ENCODE assay signal across 8 cellular contexts in genomic region chr19:17555929-17556813, GRCh38. TPM values are rescaled to one million over a fixed set of nuclear protein-coding genes. Genes with fewer than 3 reads are reported as not detected.
A peak's percentile ranks its signal among the peaks of the same experiment; 100 is the strongest.
DNase-seq lines count a peak whose midpoint lies in the region; ATAC-seq, FAIRE-seq and TF ChIP-seq lines count a peak whose summit lies in the region.

No MANE protein-coding gene starts in this region.

- RAD21 ChIA-PET in GM12878 (lab: Charles Lee; ENCODE audit: unreplicated experiment): interaction anchor here (0.9 to 1.0 kb wide), 3 partner anchors 45 to 66 kb away, joined by 3 to 6 read pairs (median 6); partner anchors contain the start of gene PGLS

- H3K27ac ChIP-seq in BLaER1 (peak overlapping the region; percentile 94), GM12878 (ENCODE audit: control insufficient read depth, insufficient read depth) (peak overlapping the region; percentile 86), sigmoid colon (peak overlapping the region; percentile 80 to 87 (median 82))

- in situ Hi-C loops in GM12878 (cut with MboI): no loop called here

- peak overlapping the region; percentile 87 for H3K4me2 ChIP-seq in BLaER1
- H3K4me2 ChIP-seq in GM12878 (ENCODE audit: control insufficient read depth, insufficient read depth): peak overlapping the region; percentile 61

- H3K9me3 ChIP-seq in BLaER1: no peaks in the 10 kb centered on the region
- H3K9me3 ChIP-seq in GM12878 (replicated peaks; ENCODE audit: control insufficient read depth, insufficient read depth, low read length): no peaks in the 10 kb centered on the region
- H3K9me3 ChIP-seq in iPS-18c (ENCODE audit: control insufficient read depth, insufficient read depth, low read length): no peaks in the 10 kb centered on the region
- H3K9me3 ChIP-seq in sigmoid colon: no peaks in the 10 kb centered on the region

- intact Hi-C loops in GM12878 (cut with micrococcal nuclease; ENCODE audit: unreplicated experiment) (loop anchor here (2.0 to 5.0 kb wide), 2 partner anchors 17 to 44 kb away; partner anchors contain the start of gene PGLS), sigmoid colon (cut with DNase I) (loop anchor here (1.0 to 2.0 kb wide), 2 partner anchors 43 to 86 kb away; partner anchors contain the start of gene SLC27A1)

- no TSS peak for BruUV-seq in GM12878 (replicated peaks; lab: Mats Ljungman, UMichigan)

- H3K79me2 ChIP-seq in GM12878 (ENCODE audit: control insufficient read depth, insufficient read depth, low read length): peaks cover 16% of the 10 kb centered on the region

- H3K4me1 ChIP-seq in BLaER1 (peaks cover 81% of the 10 kb centered on the region), GM12878 (ENCODE audit: control insufficient read depth, insufficient read depth, low read length) (0 out of 2 replicates have a peak, but pooled peaks cover 4% of the 10 kb centered on the region), sigmoid colon (peaks cover 0 to 24% (median 16%) of the 10 kb centered on the region in 4 donors)

- POLR2A ChIA-PET in GM12878 (lab: Charles Lee): interaction anchor here (0.5 to 2.0 kb wide), 4 partner anchors 18 to 45 kb away, joined by 3 to 5 read pairs (median 4); partner anchors contain the start of gene PGLS

- peak; percentile 75 for TF ChIP-seq POLR2A in GM12878 (IDR thresholded peaks at IDR 0.05; ENCODE audit: low read depth, low read length)
- TF ChIP-seq POLR2A in sigmoid colon (IDR thresholded peaks at IDR 0.05): peak in 1 of 2 donors; percentile 40

- DNase-seq in GM12878 (ENCODE audit: low read depth, low spot score) (no peak), sigmoid colon (peak; percentile 85), NCI-H446 treated with DMSO at 0.1 percent for 48 hours (lab: John Stamatoyannopoulos, UW) (no peak)

- peaks cover 48% of the 10 kb centered on the region for H3K36me3 ChIP-seq in BLaER1
- peaks cover 6 to 7% of the 10 kb centered on the region in 2 experiments; a peak in 3 of 4 replicates for H3K36me3 ChIP-seq in GM12878 (ENCODE audit: control insufficient read depth in 2 of 2, insufficient read depth in 2 of 2, low read length in 1 of 2)
- peaks cover 8 to 33% (median 18%) of the 10 kb centered on the region in 4 donors for H3K36me3 ChIP-seq in sigmoid colon

- H2AFZ ChIP-seq in GM12878 (ENCODE audit: control insufficient read depth, low read depth, low read length): peak overlapping the region; percentile 88

- FAIRE-seq in GM12878 (lab: Jason Lieb, UNC): no peak

- SMC1A ChIA-PET in GM12878 (lab: Charles Lee; ENCODE audit: uncharacterized antibody, unreplicated experiment): interaction anchor here (0.6 to 1.8 kb wide), 8 partner anchors 14 to 80 kb away, joined by 3 to 6 read pairs (median 3); partner anchors contain the start of gene PGLS

- H3K9ac ChIP-seq in BLaER1 (peak overlapping the region; percentile 95), GM12878 (ENCODE audit: control insufficient read depth, insufficient read depth, low read length) (peak overlapping the region; percentile 92)

- CTCF ChIA-PET in GM12878 (lab: Yijun Ruan, JAX): interaction anchor here (0.7 to 3.5 kb wide), 7 partner anchors 17 to 67 kb away, joined by 3 to 21 read pairs (median 4); partner anchors contain the start of gene PGLS

- H3K4me3 ChIP-seq in BLaER1: peak overlapping the region; percentile 92
- peak overlapping the region; percentile 88 for H3K4me3 ChIP-seq in GM12878
- H3K4me3 ChIP-seq in iPS-18c (ENCODE audit: insufficient read depth, low read depth, low read length): peak overlapping the region; percentile 81
- peak overlapping the region; percentile 76 to 91 (median 86) for H3K4me3 ChIP-seq in sigmoid colon

- TF ChIP-seq RAD21 in GM12878 (IDR thresholded peaks at IDR 0.05; ENCODE audit: insufficient read depth, low read depth, low read length): no peak

- TF ChIP-seq EP300 in GM12878 (IDR thresholded peaks at IDR 0.05; ENCODE audit: borderline replicate concordance in 1 of 2, control insufficient read depth in 1 of 2, low read depth in 2 of 2, low read length in 2 of 2) (no peak), sigmoid colon (IDR thresholded peaks at IDR 0.05) (no peak)

- no peaks in the 10 kb centered on the region for H3K27me3 ChIP-seq in BLaER1
- H3K27me3 ChIP-seq in GM12878 (replicated peaks in 1 of 2; ENCODE audit: control insufficient read depth in 2 of 2, insufficient read depth in 2 of 2, low read length in 1 of 2): no peaks in the 10 kb centered on the region
- no peaks in the 10 kb centered on the region for H3K27me3 ChIP-seq in sigmoid colon

- peaks cover 36% of the 10 kb centered on the region for H4K20me1 ChIP-seq in BLaER1
- no peaks in the 10 kb centered on the region for H4K20me1 ChIP-seq in GM12878 (ENCODE audit: control insufficient read depth, insufficient read depth)

- no peak for TF ChIP-seq CTCF in GM12878 (IDR thresholded peaks at IDR 0.05 in 2 of 3, conservative IDR thresholded peaks at IDR 0.05 in 1 of 3; ENCODE audit: control insufficient read depth in 2 of 3, extremely low read depth in 1 of 3, insufficient read depth in 1 of 3, low read depth in 3 of 3, low read length in 3 of 3)
- no peak for TF ChIP-seq CTCF in sigmoid colon (IDR thresholded peaks at IDR 0.05)

- 6% methylated on average over 34 of the region's 46 CpGs for WGBS in GM12878 (ENCODE audit: insufficient coverage, insufficient replicate concordance, low lambda C conversion rate, missing lambda C conversion rate)
- 5 to 8% methylated on average over 46 of the region's 46 CpGs for WGBS in sigmoid colon, 2 donors

- ATAC-seq in GM18868 (IDR thresholded peaks at IDR 0.05; ENCODE audit: unreplicated experiment) (peak; percentile 33), HG03103 (IDR thresholded peaks at IDR 0.05; ENCODE audit: low read depth, unreplicated experiment) (peak; percentile 16), GM12878 (peak; percentile 70)

TF ChIP-seq in PFSK-1, 5 proteins besides CTCF, POLR2A, EP300 and RAD21 (continues in another document):
- TF ChIP-seq SIN3A (IDR thresholded peaks at IDR 0.05; ENCODE audit: borderline replicate concordance, insufficient read depth, low read length) (0 out of 2 replicates have a peak, but pooled peaks have one; percentile 16), TAF1 (IDR thresholded peaks at IDR 0.05; ENCODE audit: borderline replicate concordance, insufficient read depth, low read length) (no peak)

TF ChIP-seq in GM12878, 131 proteins besides CTCF, POLR2A, EP300 and RAD21 (continues in another document):
- TF ChIP-seq ZNF622 (IDR thresholded peaks at IDR 0.05) (no peak), TARDBP (IDR thresholded peaks at IDR 0.05; ENCODE audit: borderline replicate concordance) (no peak), KDM1A (IDR thresholded peaks at IDR 0.05; ENCODE audit: borderline replicate concordance) (no peak), MAX (IDR thresholded peaks at IDR 0.05; ENCODE audit: low read depth, low read length) (no peak)

RNA-seq across cellular contexts. Expression of gene COLGALT1, which starts 0.7 kb away (rescaled TPM):
- 143 TPM for polyA plus RNA-seq in PFSK-1 (2012; ENCODE audit: insufficient read length, low read depth)
- total RNA-seq in GM12878 (2013; cell fraction: nucleolus; rRNA removed): 46.9 and 53.4 TPM in 2 replicates
- total RNA-seq in GM12878 (2014; rRNA removed) (24.4 and 30.4 TPM in 2 replicates), GM12878 (2014; rRNA removed; fragmentation: Illumina TruSeq; extraction: Trizol) (16.4 and 17.0 TPM in 2 replicates), GM12878 (2021) (40.5 and 44.7 TPM in 2 replicates), sigmoid colon (10 to 100 TPM; 49.6 to 62.3 (median 53.5) TPM)
- 14.5 TPM for polyA plus RNA-seq in GM12878 (2011; ENCODE audit: low read depth)
- polyA plus RNA-seq in GM12878 (2011; rRNA removed) (40.4 and 78.8 TPM in 2 replicates), GM12878 (2014; fragmentation: Illumina TruSeq; extraction: Trizol) (31.4 and 35.7 TPM in 2 replicates), GM12878 (2014; fragmentation: Nextera tagmentation; extraction: Ambion mirVana) (1 to 10 TPM; 1.2 to 3.5 TPM), GM12878 (2014; rRNA removed) (41.8 and 44.3 TPM in 2 replicates), GM12878 (2016; fragmentation: Nextera tagmentation; extraction: Ambion mirVana) (10 to 100 TPM; 22.3 to 29.2 TPM), sigmoid colon (10 to 100 TPM in 2 of 3 donors, 1 to 10 TPM in 1; 7.8 to 59.8 (median 15.5) TPM)
- polyA plus RNA-seq in GM12878 (2011; cell fraction: cytosol; rRNA removed): 61.6 and 90.8 TPM in 2 replicates
- 168 and 200 TPM in 2 replicates for polyA plus RNA-seq in GM12878 (2011; cell fraction: nucleus; rRNA removed)
- 23.4 and 37.5 TPM in 2 replicates for polyA plus RNA-seq in GM12878 (2012)
- polyA minus RNA-seq in GM12878 (2011; rRNA and poly(A)+ RNA removed): 54.4 and 74.8 TPM in 2 replicates
- 23.5 and 29.9 TPM in 2 replicates for polyA minus RNA-seq in GM12878 (2011; cell fraction: cytosol; rRNA and poly(A)+ RNA removed)
- polyA minus RNA-seq in GM12878 (2011; cell fraction: nucleus; rRNA and poly(A)+ RNA removed): 17.7 and 32.1 TPM in 2 replicates

RNA-seq across cellular contexts. Expression of gene PGLS, which starts 44.7 kb away (rescaled TPM):
- 110 TPM for polyA plus RNA-seq in PFSK-1 (2012; ENCODE audit: insufficient read length, low read depth)
- 26.8 and 30.3 TPM in 2 replicates for total RNA-seq in GM12878 (2013; cell fraction: nucleolus; rRNA removed)
- total RNA-seq in GM12878 (2014; rRNA removed) (74.9 and 89.3 TPM in 2 replicates), GM12878 (2014; rRNA removed; fragmentation: Illumina TruSeq; extraction: Trizol) (37.4 and 41.5 TPM in 2 replicates), GM12878 (2021) (132 TPM in 2 replicates), sigmoid colon (10 to 100 TPM; 27.8 to 54.6 (median 47.2) TPM)
- polyA plus RNA-seq in GM12878 (2011; ENCODE audit: low read depth): 26.0 TPM
- polyA plus RNA-seq in GM12878 (2011; rRNA removed) (14.9 and 32.6 TPM in 2 replicates), GM12878 (2014; fragmentation: Illumina TruSeq; extraction: Trizol) (18.2 and 44.1 TPM in 2 replicates), GM12878 (2014; fragmentation: Nextera tagmentation; extraction: Ambion mirVana) (1 to 10 TPM; 1.4 to 8.6 TPM), GM12878 (2014; rRNA removed) (136 and 139 TPM in 2 replicates), GM12878 (2016; fragmentation: Nextera tagmentation; extraction: Ambion mirVana) (100 to 1,000 TPM; 101 to 114 TPM), sigmoid colon (100 to 1,000 TPM; 103 to 122 (median 115) TPM)
- polyA plus RNA-seq in GM12878 (2011; cell fraction: cytosol; rRNA removed): 54.2 and 80.4 TPM in 2 replicates
- polyA plus RNA-seq in GM12878 (2011; cell fraction: nucleus; rRNA removed): 63.6 and 66.2 TPM in 2 replicates
- 74.7 and 91.6 TPM in 2 replicates for polyA plus RNA-seq in GM12878 (2012)
- polyA minus RNA-seq in GM12878 (2011; rRNA and poly(A)+ RNA removed): 25.2 and 56.2 TPM in 2 replicates
- polyA minus RNA-seq in GM12878 (2011; cell fraction: cytosol; rRNA and poly(A)+ RNA removed): 20.8 and 36.4 TPM in 2 replicates
- polyA minus RNA-seq in GM12878 (2011; cell fraction: nucleus; rRNA and poly(A)+ RNA removed): 18.1 and 28.7 TPM in 2 replicates

Comparison
In these comparisons a context has a peak if more than half of its experiments do, and no peak if none do; other contexts are left out.
1. ATAC-seq: peak in every context shown above with its lines; median percentile 70 in GM12878; 33 in GM18868; 16 in HG03103.